ENCODE assay signal across 8 cellular contexts in genomic region chr20:36836591-36837329, GRCh38. TPM values are rescaled to one million over a fixed set of nuclear protein-coding genes. Genes with fewer than 3 reads are reported as not detected.
A peak's percentile ranks its signal among the peaks of the same experiment; 100 is the strongest.
DNase-seq lines count a peak whose midpoint lies in the region; ATAC-seq and TF ChIP-seq lines count a peak whose summit lies in the region.

No MANE protein-coding gene starts in this region.

- DNase-seq in Daoy (ENCODE audit: low read depth) (peak; percentile 49), RWPE1 (ENCODE audit: low spot score) (no peak), ascending aorta (ENCODE audit: low spot score in 2 of 2) (no peak), iPS-NIHi7 (ENCODE audit: extremely low spot score) (peak; percentile 87), T1000 (lab: John Stamatoyannopoulos, UW) (no peak)
- DNase-seq in stimulated activated CD8-positive, alpha-beta memory T cell treated with anti-CD3 and anti-CD28 coated beads, Interleukin-2, amount 100 ng/mL, for 48 hours (ENCODE audit: low read depth in 2 of 2): peak; percentile 59 to 72

- H3K27me3 ChIP-seq in HUES64 (ENCODE audit: insufficient read depth, low read length) (no peaks in the 10 kb centered on the region), ascending aorta (no peaks in the 10 kb centered on the region)

- CTCF ChIA-PET in RWPE1 (lab: Yijun Ruan, JAX): interaction anchor here (0.6 to 2.8 kb wide), 7 partner anchors 10 to 50 kb away, joined by 3 to 12 read pairs (median 4); a partner anchor contains a TSS

- POLR2A ChIA-PET in RWPE1 (lab: Yijun Ruan, JAX; ENCODE audit: low non-redundant PET): interaction anchor here (1.8 kb wide), 1 partner anchor 26 kb away, joined by 6 read pairs; no protein-coding TSS in a partner anchor

- H3K9me3 ChIP-seq in HUES64 (ENCODE audit: insufficient read depth, low read depth, low read length) (no peaks in the 10 kb centered on the region), ascending aorta (no peaks in the 10 kb centered on the region)

- no peak for ATAC-seq in HG02759 (IDR thresholded peaks at IDR 0.05; ENCODE audit: unreplicated experiment)

- H3K36me3 ChIP-seq in HUES64 (ENCODE audit: insufficient read depth, low read length) (peaks cover 9% of the 10 kb centered on the region), ascending aorta (peaks cover 14 to 17% of the 10 kb centered on the region in 2 donors)

- TF ChIP-seq CTCF in RWPE1 (conservative IDR thresholded peaks at IDR 0.05; ENCODE audit: low read depth) (no peak; the same call in 1 of the 2 replicates), ascending aorta (IDR thresholded peaks at IDR 0.05) (peak in 1 of 3 experiments; percentile 18)

- H3K4me3 ChIP-seq in HUES64 (ENCODE audit: low read length): no peak overlapping the region
- H3K4me3 ChIP-seq in ascending aorta: no peak overlapping the region

- no peak overlapping the region for H3K9ac ChIP-seq in HUES64 (ENCODE audit: low read depth, low read length)

- intact Hi-C loops in ascending aorta (cut with DNase I): loop anchor here (10.0 kb wide), 1 partner anchor 372 kb away; no protein-coding TSS in a partner anchor

- 82% methylated on average over 10 of the region's 10 CpGs for WGBS in HUES64

- H3K4me1 ChIP-seq in HUES64 (ENCODE audit: insufficient read depth, low read length) (peaks cover 15% of the 10 kb centered on the region; the same call in 1 of the 2 replicates), ascending aorta (peaks cover 16 to 39% of the 10 kb centered on the region in 2 donors)

- H3K27ac ChIP-seq in HUES64 (ENCODE audit: low read depth, low read length) (peak overlapping the region; percentile 61; the same call in 1 of the 2 replicates), RWPE1 (peak overlapping the region; percentile 97), ascending aorta (peak overlapping the region; percentile 81 to 92)

RNA-seq across cellular contexts. Expression of gene TLDC2, which starts 39.2 kb away (rescaled TPM):
- total RNA-seq in Daoy (2014; rRNA removed; shearing (Covaris generic)): not detected in 2 replicates
- 0.25 TPM for polyA plus RNA-seq in HUES64 (2013, experiment 1 of 2)
- polyA plus RNA-seq in HUES64 (2013, experiment 2 of 2): 0.25 TPM
- total RNA-seq in ascending aorta: not detected

Comparison
In these comparisons a context has a peak if more than half of its experiments do, and no peak if none do; other contexts are left out.
1. DNase-seq: peak in Daoy (single experiment), iPS-NIHi7 (single experiment) and stimulated activated CD8-positive, alpha-beta memory T cell treated with anti-CD3 and anti-CD28 coated beads, Interleukin-2, amount 100 ng/mL, for 48 hours (2 of 2); none in RWPE1 (single experiment), ascending aorta (0 of 2) and T1000 (single experiment).
2. Peak in every context shown above with its lines, with median percentiles within 50 percentile points of each other: H3K27ac ChIP-seq.